ENCODE assay signal across 8 cellular contexts in the genomic region with DNA sequence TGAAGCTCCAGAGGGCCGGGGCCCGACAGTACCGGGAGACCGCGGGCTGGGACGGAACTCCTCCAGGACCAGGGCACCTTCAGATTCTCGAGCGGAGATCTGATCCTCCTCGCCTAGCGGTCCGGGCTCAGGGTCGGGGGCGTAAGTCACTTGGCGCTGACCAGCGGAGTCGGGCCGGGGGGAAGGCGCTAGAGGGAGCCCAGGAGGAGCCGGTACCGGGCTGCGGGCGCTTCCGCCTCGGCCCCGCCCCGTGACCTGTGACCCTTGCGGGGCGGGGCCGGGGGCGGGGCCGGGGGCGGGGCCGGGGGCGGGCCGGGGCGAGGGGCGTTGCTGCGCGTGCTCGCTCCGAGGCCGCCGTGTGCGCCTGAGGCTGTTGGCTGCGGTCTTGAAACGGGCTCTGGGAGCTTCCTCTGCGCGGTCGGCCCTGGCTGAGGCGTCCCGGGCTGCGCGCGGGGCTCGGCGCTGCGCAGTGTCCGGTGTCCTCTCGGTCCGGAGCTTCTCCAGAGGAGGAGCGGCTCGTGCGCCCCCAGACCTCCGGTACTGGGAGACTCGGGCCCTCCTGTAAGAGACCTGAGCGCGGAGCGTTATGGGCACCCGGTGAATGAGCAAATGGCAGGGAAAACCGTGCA. TPM values are rescaled to one million over a fixed set of nuclear protein-coding genes. Genes with fewer than 3 reads are reported as not detected.
A peak's percentile ranks its signal among the peaks of the same experiment; 100 is the strongest.
DNase-seq lines count a peak whose midpoint lies in the region; ATAC-seq and TF ChIP-seq lines count a peak whose summit lies in the region.

Gene ARSA, minus strand, starts transcription at position 239 of the 629 bp plus-strand sequence. CDS start 373 bp downstream, outside the sequence.

- H3K27me3 ChIP-seq in kidney epithelial cell (ENCODE audit: control insufficient read depth, insufficient read depth, low read length) = peaks cover 1% of the 10 kb centered on the region

- H3K36me3 ChIP-seq in kidney epithelial cell (ENCODE audit: control insufficient read depth, insufficient read depth, low read length) = no peaks in the 10 kb centered on the region

- peak within 1 kb of the TSS; percentile 90 for H3K4me3 ChIP-seq in kidney epithelial cell (ENCODE audit: low read depth, low read length)

- peak; percentile 81 for ATAC-seq in HG02852 (IDR thresholded peaks at IDR 0.05; ENCODE audit: unreplicated experiment)

- TF ChIP-seq CTCF in kidney epithelial cell (IDR thresholded peaks at IDR 0.05; ENCODE audit: insufficient read depth, low read length, poor library complexity, severe bottlenecking) = peak; percentile 54

- peak; percentile 17 for DNase-seq in NCI-H1092 treated with DMSO at 0.1 percent for 48 hours (lab: John Stamatoyannopoulos, UW)
- DNase-seq in NCI-H1092 (lab: John Stamatoyannopoulos, UW) = no peak
- DNase-seq in NCI-H2171 treated with DMSO at 0.1 percent for 48 hours (lab: John Stamatoyannopoulos, UW) = peak; percentile 73
- DNase-seq in activated CD4-positive, CD25-positive, alpha-beta regulatory T cell treated with anti-CD3 and anti-CD28 coated beads, Interleukin-2, amount 50 U/mL, for 16 hours (ENCODE audit: low read depth, low spot score) = peak; percentile 47
- DNase-seq in cerebellum (ENCODE audit: low spot score) = peak; percentile 93
- peak; percentile 25 for DNase-seq in kidney epithelial cell (ENCODE audit: low read depth)
- peak; percentile 82 for DNase-seq in stimulated activated CD4-positive, alpha-beta T cell treated with anti-CD3 and anti-CD28 coated beads, Interleukin-15, amount 100 ng/mL, for 24 hours

RNA-seq across cellular contexts. Expression of gene ARSA, which starts in this region (rescaled TPM):
- total RNA-seq in cerebellum = 5.9 TPM
- 42.7 and 63.8 TPM in 2 replicates for total RNA-seq in kidney epithelial cell
